Comparison of ENCODE assay signal across 27 cellular contexts in genomic region chr15:98711810-98712209, GRCh38.
DNase-seq lines count a peak whose midpoint lies in the region; ATAC-seq, FAIRE-seq and TF ChIP-seq lines count a peak whose summit lies in the region.
"Had no signal": no experiment of that assay in that cellular context is flagged by ENCODE, and none has a peak within 500 bp of the region (broad histone marks: within the 10 kb centered on the region; RNA-seq: fewer than 3 reads in every experiment).

No MANE protein-coding gene starts in this region.

- in situ Hi-C loops in HepG2 (cut with HindIII; ENCODE audit: extremely low pct_ligation_motif_present, low pct_unique_long_range_greater_than_20kb), result no loop called here

- peak overlapping the region; percentile 50 for H3K27ac Mint-ChIP-seq in activated CD4-positive, alpha-beta T cell treated with anti-CD3 and anti-CD28 coated beads, Interleukin-2, amount 10 ng/mL, durations not matched to agents 7 days and 5 days
- no peak overlapping the region for H3K27ac Mint-ChIP-seq in activated CD4-positive, alpha-beta T cell treated with anti-CD3 and anti-CD28 coated beads, Interleukin-2, amount 10 ng/mL, durations not matched to agents 24 days and 14 days
- peak overlapping the region; percentile 54 for H3K27ac Mint-ChIP-seq in endodermal cell
- H3K27ac Mint-ChIP-seq in type B pancreatic cell, result no peak overlapping the region

- peaks cover 44% of the 10 kb centered on the region for H3K4me1 Mint-ChIP-seq in activated CD4-positive, alpha-beta T cell treated with anti-CD3 and anti-CD28 coated beads, Interleukin-2, amount 10 ng/mL, durations not matched to agents 7 days and 5 days
- H3K4me1 Mint-ChIP-seq in activated CD4-positive, alpha-beta T cell treated with anti-CD3 and anti-CD28 coated beads, Interleukin-2, amount 10 ng/mL, durations not matched to agents 24 days and 14 days, result peaks cover 41% of the 10 kb centered on the region
- H3K4me1 Mint-ChIP-seq in endodermal cell (peaks cover 59% of the 10 kb centered on the region), type B pancreatic cell (ENCODE audit: unreplicated experiment) (peaks cover 56% of the 10 kb centered on the region)

- no peak for FAIRE-seq in HepG2 (lab: Jason Lieb, UNC)
- FAIRE-seq: GM18507, H1, K562 had no signal

- 88% methylated on average over 2 of the region's 2 CpGs for WGBS in HepG2 (ENCODE audit: low lambda C conversion rate)
- 71% methylated on average over 2 of the region's 2 CpGs for WGBS in right lobe of liver (ENCODE audit: insufficient coverage, low coverage, low lambda C conversion rate, missing lambda C conversion rate)
- WGBS in endodermal cell (ENCODE audit: insufficient coverage in 1 of 2, insufficient read length in 1 of 2), 2 experiments, result 95% methylated on average over 2 of the region's 2 CpGs; no CpG with 5 or more reads in 1 of the 2 experiments

- CTCF ChIA-PET in activated CD4-positive, alpha-beta T cell treated with anti-CD3 and anti-CD28 coated beads, Interleukin-2, amount 10 ng/mL, durations not matched to agents 7 days and 5 days (lab: Charles Lee), result interaction anchor here (0.5 kb wide), 1 partner anchor 350 kb away, joined by 3 read pairs; no protein-coding TSS in a partner anchor
- CTCF ChIA-PET in HepG2 (lab: Yijun Ruan, JAX; ENCODE audit: low intra/inter-chr PET ratio, low total read pairs), result no interaction called here

- H3K4me1 ChIP-seq in HepG2 (ENCODE audit: insufficient read depth, low read length), result peaks cover 35% of the 10 kb centered on the region
- no peaks in the 10 kb centered on the region for H3K4me1 ChIP-seq in right lobe of liver
- no peaks in the 10 kb centered on the region for H3K4me1 ChIP-seq in endodermal cell (ENCODE audit: control insufficient read depth, insufficient read depth, low read length)

- no peak overlapping the region for H3K4me2 ChIP-seq in HepG2 (ENCODE audit: low read depth, low read length)
- H3K4me2 ChIP-seq: PC-9 had no signal

- H3K27ac ChIP-seq in HepG2 (ENCODE audit: extremely low read length, insufficient read depth, low read length), result no peak overlapping the region
- no peak overlapping the region for H3K27ac ChIP-seq in right lobe of liver
- H3K27ac ChIP-seq in endodermal cell (ENCODE audit: low read depth, low read length), result no peak overlapping the region
- H3K27ac ChIP-seq: 22Rv1, C4-2B, PC-9, SJCRH30 had no signal

- no peak for TF ChIP-seq RAD21 in HepG2 (CRISPR knock-in tag; IDR thresholded peaks at IDR 0.05)

- peaks cover 99% of the 10 kb centered on the region for H3K79me2 ChIP-seq in HepG2 (ENCODE audit: insufficient read depth, low read length)

- no peaks in the 10 kb centered on the region for H3K9me3 ChIP-seq in HepG2 (ENCODE audit: low read length)
- no peaks in the 10 kb centered on the region for H3K9me3 ChIP-seq in right lobe of liver
- H3K9me3 ChIP-seq in endodermal cell (ENCODE audit: control insufficient read depth, low read length), result peaks cover 11% of the 10 kb centered on the region
- H3K9me3 ChIP-seq: SJCRH30 had no signal

- H3K9ac ChIP-seq in HepG2 (ENCODE audit: insufficient read depth, low read depth, low read length) (no peak overlapping the region), endodermal cell (ENCODE audit: extremely low read depth, low read length, poor library complexity, severe bottlenecking) (no peak overlapping the region)

- H3K9me3 Mint-ChIP-seq in activated CD4-positive, alpha-beta T cell treated with anti-CD3 and anti-CD28 coated beads, Interleukin-2, amount 10 ng/mL, durations not matched to agents 7 days and 5 days, result peaks cover 10% of the 10 kb centered on the region
- H3K9me3 Mint-ChIP-seq in activated CD4-positive, alpha-beta T cell treated with anti-CD3 and anti-CD28 coated beads, Interleukin-2, amount 10 ng/mL, durations not matched to agents 24 days and 14 days, result peaks cover 4% of the 10 kb centered on the region
- H3K9me3 Mint-ChIP-seq in endodermal cell (no peaks in the 10 kb centered on the region), type B pancreatic cell (peaks cover 10% of the 10 kb centered on the region)

- H3K36me3 ChIP-seq in HepG2 (replicated peaks in 1 of 2; ENCODE audit: control insufficient read depth in 1 of 2, insufficient read depth in 2 of 2, low read length in 2 of 2) (peaks cover 15 to 31% of the 10 kb centered on the region in 2 experiments), right lobe of liver (no peaks in the 10 kb centered on the region), endodermal cell (ENCODE audit: control insufficient read depth, insufficient read depth, low read length) (peaks cover 50% of the 10 kb centered on the region)

- no peak for DNase-seq in activated CD4-positive, alpha-beta T cell treated with anti-CD3 and anti-CD28 coated beads, Interleukin-2, amount 10 ng/mL, durations not matched to agents 7 days and 5 days
- no peak for DNase-seq in activated CD4-positive, alpha-beta T cell treated with anti-CD3 and anti-CD28 coated beads, Interleukin-2, amount 10 ng/mL, durations not matched to agents 24 days and 14 days
- no peak for DNase-seq in HepG2 (ENCODE audit: low spot score)
- DNase-seq in right lobe of liver, result no peak
- DNase-seq in endodermal cell, result no peak
- no peak for DNase-seq in type B pancreatic cell (ENCODE audit: extremely low spot score, unreplicated experiment)
- no peak for DNase-seq in SW 1271 (lab: John Stamatoyannopoulos, UW)
- no peak for DNase-seq in hepatic stellate cell (ENCODE audit: low spot score)
- DNase-seq: Kasumi-1; NCI-H1092 treated with DMSO at 0.1 percent for 48 hours; NCI-H1436; NCI-H187; NCI-H2171 treated with DMSO at 0.1 percent for 48 hours; NCI-H345; NCI-H524; NCI-H748 treated with DMSO at 0.1 percent for 48 hours; NK-92 treated with Interleukin-12 subunit alpha and Interleukin-12 subunit beta, amount 100 ng/mL, for 24 hours; PC-9; SJCRH30 had no signal

- H4K20me1 ChIP-seq in HepG2 (ENCODE audit: insufficient read depth, low read length), result peaks cover 76% of the 10 kb centered on the region

- H3K27me3 ChIP-seq in HepG2 (ENCODE audit: control insufficient read depth in 1 of 2, insufficient read depth in 2 of 2, low read length in 2 of 2) (no peaks in the 10 kb centered on the region), right lobe of liver (no peaks in the 10 kb centered on the region), endodermal cell (ENCODE audit: control insufficient read depth, insufficient read depth, low read length, poor library complexity, severe bottlenecking) (no peaks in the 10 kb centered on the region)
- H3K27me3 ChIP-seq: SJCRH30 had no signal

- no peak overlapping the region for H3K4me3 ChIP-seq in HepG2 (replicated peaks in 1 of 3; ENCODE audit: insufficient read depth in 1 of 3, low read depth in 2 of 3, low read length in 3 of 3)
- no peak overlapping the region for H3K4me3 ChIP-seq in right lobe of liver
- H3K4me3 ChIP-seq in endodermal cell (ENCODE audit: low read length), result no peak overlapping the region
- H3K4me3 ChIP-seq: K562, PC-9, SJCRH30 had no signal

- no peak for TF ChIP-seq POLR2A in HepG2 (IDR thresholded peaks at IDR 0.05; ENCODE audit: insufficient read depth in 1 of 2, low read depth in 2 of 2, low read length in 2 of 2)
- no peak for TF ChIP-seq POLR2A in right lobe of liver (IDR thresholded peaks at IDR 0.05)

- intact Hi-C loops in activated CD4-positive, alpha-beta T cell treated with anti-CD3 and anti-CD28 coated beads, Interleukin-2, amount 10 ng/mL, durations not matched to agents 24 days and 14 days (cut with micrococcal nuclease), result no loop called here
- intact Hi-C loops in HepG2 (cut with micrococcal nuclease; ENCODE audit: unreplicated experiment) (no loop called here), right lobe of liver (cut with DNase I) (no loop called here)

- H3K4me3 Mint-ChIP-seq in activated CD4-positive, alpha-beta T cell treated with anti-CD3 and anti-CD28 coated beads, Interleukin-2, amount 10 ng/mL, durations not matched to agents 7 days and 5 days, result no peak overlapping the region
- no peak overlapping the region for H3K4me3 Mint-ChIP-seq in activated CD4-positive, alpha-beta T cell treated with anti-CD3 and anti-CD28 coated beads, Interleukin-2, amount 10 ng/mL, durations not matched to agents 24 days and 14 days
- H3K4me3 Mint-ChIP-seq in endodermal cell, result no peak overlapping the region
- H3K4me3 Mint-ChIP-seq in type B pancreatic cell, result peak overlapping the region; percentile 17
- H3K4me3 Mint-ChIP-seq: B cell had no signal

- no peak for ATAC-seq in HepG2
- ATAC-seq in right lobe of liver, result no peak
- ATAC-seq: K562, Right ventricle myocardium inferior, SK-N-SH treated with all-trans-retinoic acid at 6 μM for 48 hours had no signal

- H3K36me3 Mint-ChIP-seq in activated CD4-positive, alpha-beta T cell treated with anti-CD3 and anti-CD28 coated beads, Interleukin-2, amount 10 ng/mL, durations not matched to agents 7 days and 5 days (ENCODE audit: low read depth), result peaks cover 30% of the 10 kb centered on the region
- H3K36me3 Mint-ChIP-seq in activated CD4-positive, alpha-beta T cell treated with anti-CD3 and anti-CD28 coated beads, Interleukin-2, amount 10 ng/mL, durations not matched to agents 24 days and 14 days (ENCODE audit: low read depth), result peaks cover 19% of the 10 kb centered on the region
- H3K36me3 Mint-ChIP-seq in endodermal cell (ENCODE audit: low read depth), result peaks cover 38% of the 10 kb centered on the region
- peaks cover 32% of the 10 kb centered on the region for H3K36me3 Mint-ChIP-seq in type B pancreatic cell

- H2AFZ ChIP-seq in HepG2 (ENCODE audit: low read length), result no peak overlapping the region
- H2AFZ ChIP-seq: PC-9 had no signal

- no peak for TF ChIP-seq CTCF in HepG2 (CRISPR knock-in tag; IDR thresholded peaks at IDR 0.05)
- TF ChIP-seq CTCF in right lobe of liver (IDR thresholded peaks at IDR 0.05), result no peak
- no peak for TF ChIP-seq CTCF in endodermal cell (conservative IDR thresholded peaks at IDR 0.05)
- no peak for TF ChIP-seq CTCF in type B pancreatic cell (conservative IDR thresholded peaks at IDR 0.05)

- H3K27me3 Mint-ChIP-seq in activated CD4-positive, alpha-beta T cell treated with anti-CD3 and anti-CD28 coated beads, Interleukin-2, amount 10 ng/mL, durations not matched to agents 7 days and 5 days, result no peaks in the 10 kb centered on the region
- no peaks in the 10 kb centered on the region for H3K27me3 Mint-ChIP-seq in activated CD4-positive, alpha-beta T cell treated with anti-CD3 and anti-CD28 coated beads, Interleukin-2, amount 10 ng/mL, durations not matched to agents 24 days and 14 days
- no peaks in the 10 kb centered on the region for H3K27me3 Mint-ChIP-seq in endodermal cell (ENCODE audit: insufficient read depth)
- no peaks in the 10 kb centered on the region for H3K27me3 Mint-ChIP-seq in type B pancreatic cell
- H3K27me3 Mint-ChIP-seq: B cell had no signal

- POLR2A ChIA-PET in activated CD4-positive, alpha-beta T cell treated with anti-CD3 and anti-CD28 coated beads, Interleukin-2, amount 10 ng/mL, durations not matched to agents 7 days and 5 days (lab: Charles Lee), result no interaction called here
- POLR2A ChIA-PET in HepG2 (lab: Yijun Ruan, JAX), result no interaction called here

- TF ChIP-seq EP300 in HepG2 (IDR thresholded peaks at IDR 0.05; ENCODE audit: low read depth in 2 of 2, low read length in 2 of 2) (no peak), HepG2 (CRISPR knock-in tag; IDR thresholded peaks at IDR 0.05; ENCODE audit: borderline replicate concordance) (no peak)

- BruUV-seq in HepG2 (replicated peaks; lab: Mats Ljungman, UMichigan), result no TSS peak

Comparison
In these comparisons a context has a peak if more than half of its experiments do, and no peak if none do; other contexts are left out.
1. H3K27ac Mint-ChIP-seq: peak in activated CD4-positive, alpha-beta T cell treated with anti-CD3 and anti-CD28 coated beads, Interleukin-2, amount 10 ng/mL, durations not matched to agents 7 days and 5 days (single experiment) and endodermal cell (single experiment); none in activated CD4-positive, alpha-beta T cell treated with anti-CD3 and anti-CD28 coated beads, Interleukin-2, amount 10 ng/mL, durations not matched to agents 24 days and 14 days (single experiment) and type B pancreatic cell (single experiment).